Comparison of ENCODE assay signal across 1 cellular context in the genomic region with DNA sequence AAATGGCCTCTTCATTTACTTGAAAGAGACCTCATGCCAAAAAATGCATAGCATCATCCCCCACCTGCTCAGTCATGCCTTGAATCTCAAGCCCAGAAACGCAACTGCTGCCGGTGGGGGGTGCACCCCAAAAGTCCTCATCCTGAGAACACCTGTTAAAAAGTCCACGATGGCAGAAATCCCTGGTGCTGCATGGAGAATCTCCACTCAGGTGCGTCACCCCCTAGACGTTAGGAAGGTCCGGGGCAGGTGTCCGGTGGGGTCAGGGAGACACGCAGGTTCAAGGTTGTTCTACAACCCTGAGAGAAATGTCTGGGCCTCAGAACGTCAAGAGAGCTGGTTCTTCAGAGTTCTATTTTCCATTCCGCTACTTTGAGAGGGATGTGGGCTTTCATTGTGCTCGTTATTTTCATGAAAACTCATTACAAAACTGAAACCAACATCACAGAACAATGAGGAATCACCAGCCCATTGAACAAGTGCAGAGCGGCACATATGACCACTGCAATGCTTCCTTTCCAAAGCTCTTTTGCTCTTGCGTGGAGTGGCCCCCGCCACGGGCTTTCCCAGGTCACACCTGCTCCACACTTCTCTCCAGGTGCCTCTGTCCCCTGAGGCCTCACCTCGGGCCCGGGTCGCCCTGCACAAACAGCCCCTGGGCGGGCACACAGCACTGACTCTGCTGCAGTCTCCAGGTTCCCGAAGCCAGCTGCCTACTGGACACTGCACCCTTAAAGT.
TF ChIP-seq lines count a peak whose summit lies in the region.

No MANE protein-coding gene starts in this region.

TF ChIP-seq in GM12878, 131 proteins besides CTCF, POLR2A, EP300 and RAD21 (continued from another document):
- TF ChIP-seq, protein P1, sequence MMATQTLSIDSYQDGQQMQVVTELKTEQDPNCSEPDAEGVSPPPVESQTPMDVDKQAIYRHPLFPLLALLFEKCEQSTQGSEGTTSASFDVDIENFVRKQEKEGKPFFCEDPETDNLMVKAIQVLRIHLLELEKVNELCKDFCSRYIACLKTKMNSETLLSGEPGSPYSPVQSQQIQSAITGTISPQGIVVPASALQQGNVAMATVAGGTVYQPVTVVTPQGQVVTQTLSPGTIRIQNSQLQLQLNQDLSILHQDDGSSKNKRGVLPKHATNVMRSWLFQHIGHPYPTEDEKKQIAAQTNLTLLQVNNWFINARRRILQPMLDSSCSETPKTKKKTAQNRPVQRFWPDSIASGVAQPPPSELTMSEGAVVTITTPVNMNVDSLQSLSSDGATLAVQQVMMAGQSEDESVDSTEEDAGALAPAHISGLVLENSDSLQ (IDR thresholded peaks at IDR 0.05), result no peak
- peak; percentile 90 for TF ChIP-seq RUNX3 (IDR thresholded peaks at IDR 0.05; ENCODE audit: low read length)
- TF ChIP-seq BACH1 (IDR thresholded peaks at IDR 0.05; ENCODE audit: borderline replicate concordance), result peak; percentile 87; the same call in 1 of the 2 replicates
- TF ChIP-seq, protein P2, sequence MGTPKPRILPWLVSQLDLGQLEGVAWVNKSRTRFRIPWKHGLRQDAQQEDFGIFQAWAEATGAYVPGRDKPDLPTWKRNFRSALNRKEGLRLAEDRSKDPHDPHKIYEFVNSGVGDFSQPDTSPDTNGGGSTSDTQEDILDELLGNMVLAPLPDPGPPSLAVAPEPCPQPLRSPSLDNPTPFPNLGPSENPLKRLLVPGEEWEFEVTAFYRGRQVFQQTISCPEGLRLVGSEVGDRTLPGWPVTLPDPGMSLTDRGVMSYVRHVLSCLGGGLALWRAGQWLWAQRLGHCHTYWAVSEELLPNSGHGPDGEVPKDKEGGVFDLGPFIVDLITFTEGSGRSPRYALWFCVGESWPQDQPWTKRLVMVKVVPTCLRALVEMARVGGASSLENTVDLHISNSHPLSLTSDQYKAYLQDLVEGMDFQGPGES (IDR thresholded peaks at IDR 0.05), result no peak
- TF ChIP-seq, protein P3, sequence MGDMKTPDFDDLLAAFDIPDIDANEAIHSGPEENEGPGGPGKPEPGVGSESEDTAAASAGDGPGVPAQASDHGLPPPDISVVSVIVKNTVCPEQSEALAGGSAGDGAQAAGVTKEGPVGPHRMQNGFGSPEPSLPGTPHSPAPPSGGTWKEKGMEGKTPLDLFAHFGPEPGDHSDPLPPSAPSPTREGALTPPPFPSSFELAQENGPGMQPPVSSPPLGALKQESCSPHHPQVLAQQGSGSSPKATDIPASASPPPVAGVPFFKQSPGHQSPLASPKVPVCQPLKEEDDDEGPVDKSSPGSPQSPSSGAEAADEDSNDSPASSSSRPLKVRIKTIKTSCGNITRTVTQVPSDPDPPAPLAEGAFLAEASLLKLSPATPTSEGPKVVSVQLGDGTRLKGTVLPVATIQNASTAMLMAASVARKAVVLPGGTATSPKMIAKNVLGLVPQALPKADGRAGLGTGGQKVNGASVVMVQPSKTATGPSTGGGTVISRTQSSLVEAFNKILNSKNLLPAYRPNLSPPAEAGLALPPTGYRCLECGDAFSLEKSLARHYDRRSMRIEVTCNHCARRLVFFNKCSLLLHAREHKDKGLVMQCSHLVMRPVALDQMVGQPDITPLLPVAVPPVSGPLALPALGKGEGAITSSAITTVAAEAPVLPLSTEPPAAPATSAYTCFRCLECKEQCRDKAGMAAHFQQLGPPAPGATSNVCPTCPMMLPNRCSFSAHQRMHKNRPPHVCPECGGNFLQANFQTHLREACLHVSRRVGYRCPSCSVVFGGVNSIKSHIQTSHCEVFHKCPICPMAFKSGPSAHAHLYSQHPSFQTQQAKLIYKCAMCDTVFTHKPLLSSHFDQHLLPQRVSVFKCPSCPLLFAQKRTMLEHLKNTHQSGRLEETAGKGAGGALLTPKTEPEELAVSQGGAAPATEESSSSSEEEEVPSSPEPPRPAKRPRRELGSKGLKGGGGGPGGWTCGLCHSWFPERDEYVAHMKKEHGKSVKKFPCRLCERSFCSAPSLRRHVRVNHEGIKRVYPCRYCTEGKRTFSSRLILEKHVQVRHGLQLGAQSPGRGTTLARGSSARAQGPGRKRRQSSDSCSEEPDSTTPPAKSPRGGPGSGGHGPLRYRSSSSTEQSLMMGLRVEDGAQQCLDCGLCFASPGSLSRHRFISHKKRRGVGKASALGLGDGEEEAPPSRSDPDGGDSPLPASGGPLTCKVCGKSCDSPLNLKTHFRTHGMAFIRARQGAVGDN (IDR thresholded peaks at IDR 0.05), result peak; percentile 42
- no peak for TF ChIP-seq GABPA (IDR thresholded peaks at IDR 0.05; ENCODE audit: low read depth)
- TF ChIP-seq GATAD2B (conservative IDR thresholded peaks at IDR 0.05; ENCODE audit: low read depth), result peak; percentile 96
- TF ChIP-seq SMC3 (IDR thresholded peaks at IDR 0.05; ENCODE audit: borderline replicate concordance, low read length), result peak; percentile 3; the same call in 1 of the 2 replicates
- TF ChIP-seq CREB1 (IDR thresholded peaks at IDR 0.05; ENCODE audit: low read depth), result peak; percentile 61
- peak; percentile 85 for TF ChIP-seq BCL11A (IDR thresholded peaks at IDR 0.05; ENCODE audit: low read depth, low read length)
- peak; percentile 25; the same call in 1 of the 2 replicates for TF ChIP-seq SPI1 (IDR thresholded peaks at IDR 0.05; ENCODE audit: borderline replicate concordance, insufficient read depth, low read depth, low read length)
- TF ChIP-seq CHD2 (IDR thresholded peaks at IDR 0.05; ENCODE audit: borderline replicate concordance, low read depth, low read length), result peak; percentile 70
- TF ChIP-seq ATF7 (IDR thresholded peaks at IDR 0.05; ENCODE audit: low read depth), result peak; percentile 86
- TF ChIP-seq MEF2B (IDR thresholded peaks at IDR 0.05; ENCODE audit: partially characterized antibody, poor library complexity, severe bottlenecking), result peak; percentile 87
- peak; percentile 93 for TF ChIP-seq DPF2 (IDR thresholded peaks at IDR 0.05)
- no peak for TF ChIP-seq MXI1 (IDR thresholded peaks at IDR 0.05; ENCODE audit: low read depth, low read length)
- TF ChIP-seq CBFB (IDR thresholded peaks at IDR 0.05; ENCODE audit: low read depth), result peak; percentile 74
- no peak for TF ChIP-seq RELA (IDR thresholded peaks at IDR 0.05; ENCODE audit: borderline replicate concordance, partially characterized antibody)
- TF ChIP-seq ATF2 (IDR thresholded peaks at IDR 0.05; ENCODE audit: low read length), result peak; percentile 93
- TF ChIP-seq SREBF1 (IDR thresholded peaks at IDR 0.05; ENCODE audit: low read length), result 0 out of 2 replicates have a peak, but pooled peaks have one; percentile 37
- peak; percentile 96 for TF ChIP-seq NFIC (IDR thresholded peaks at IDR 0.05; ENCODE audit: low read depth, low read length)
- TF ChIP-seq RELB (IDR thresholded peaks at IDR 0.05; ENCODE audit: low read depth), result peak; percentile 91
- peak; percentile 93 for TF ChIP-seq TCF12 (IDR thresholded peaks at IDR 0.05; ENCODE audit: low read depth, low read length)
- no peak for TF ChIP-seq KDM1A (IDR thresholded peaks at IDR 0.05; ENCODE audit: borderline replicate concordance)
- TF ChIP-seq NKRF (conservative IDR thresholded peaks at IDR 0.05), result 0 out of 2 replicates have a peak, but pooled peaks have one; percentile 5
- peak; percentile 80 for TF ChIP-seq SKIL (IDR thresholded peaks at IDR 0.05; ENCODE audit: low read depth, poor library complexity, severe bottlenecking)
- TF ChIP-seq PML (IDR thresholded peaks at IDR 0.05; ENCODE audit: low read length), result peak; percentile 76; the same call in 1 of the 2 replicates
- TF ChIP-seq POLR2AphosphoS5 (IDR thresholded peaks at IDR 0.05; ENCODE audit: low read length), result peak; percentile 82
- TF ChIP-seq IKZF1 (conservative IDR thresholded peaks at IDR 0.05), result peak; percentile 99
- TF ChIP-seq RB1 (IDR thresholded peaks at IDR 0.05; ENCODE audit: borderline replicate concordance), result no peak
- TF ChIP-seq POU2F2 (IDR thresholded peaks at IDR 0.05; ENCODE audit: borderline replicate concordance, low read depth, low read length), result peak; percentile 77; the same call in 2 of the 3 replicates
- peak; percentile 52 for TF ChIP-seq RAD51 (IDR thresholded peaks at IDR 0.05)
- peak; percentile 89 for TF ChIP-seq ZNF217 (IDR thresholded peaks at IDR 0.05)
TF ChIP-seq in GM12878: peak in this region for 61.
